16 cellular contexts compared by ENCODE assay signal in the genomic region with DNA sequence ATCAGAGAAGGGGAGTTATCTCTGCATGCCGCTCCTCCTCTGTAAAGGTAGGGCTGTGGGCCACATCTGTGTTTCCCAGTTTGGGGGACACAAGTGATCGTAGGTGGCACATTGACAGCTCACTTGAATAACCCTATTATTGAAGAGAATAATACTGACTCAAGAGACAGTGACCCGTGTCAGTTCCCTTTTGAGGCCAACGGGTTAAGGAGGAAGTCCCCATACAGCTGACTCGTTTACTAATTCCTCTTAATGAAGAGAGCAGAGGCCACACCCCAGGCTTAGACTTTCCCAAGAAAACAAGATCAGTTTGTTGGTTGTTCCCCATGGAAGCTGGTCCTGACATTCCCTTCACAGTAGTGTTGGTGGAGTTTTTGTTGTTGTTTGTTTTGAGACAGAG. TPM values are rescaled to one million over a fixed set of nuclear protein-coding genes. Genes with fewer than 3 reads are reported as not detected.
DNase-seq lines count a peak whose midpoint lies in the region; ATAC-seq and TF ChIP-seq lines count a peak whose summit lies in the region.
"Had no signal": no experiment of that assay in that cellular context is flagged by ENCODE, and none has a peak within 500 bp of the region (broad histone marks: within the 10 kb centered on the region; RNA-seq: fewer than 3 reads in every experiment).

No MANE protein-coding gene starts in this region.

- no peaks in the 10 kb centered on the region for H3K9me2 ChIP-seq in OCI-LY7 (ENCODE audit: insufficient read depth, low read length)

- no peaks in the 10 kb centered on the region for H3K27me3 ChIP-seq in upper lobe of right lung

- ATAC-seq in natural killer cell (peak in 2 of 3 donors; percentile 29 to 49), esophagus mucosa (peak; percentile 40), upper lobe of right lung (peak; percentile 87)
- no peak for ATAC-seq in natural killer cell treated with Interleukin-12 subunit alpha and Interleukin-12 subunit beta and Interleukin-15 and Interleukin-18, amount 100 ng/mL, for 72 hours
- ATAC-seq: GM12878, psoas muscle had no signal

- H3K36me3 ChIP-seq in OCI-LY7 (ENCODE audit: insufficient read depth, low read length), result peaks cover 81% of the 10 kb centered on the region
- peaks cover 99% of the 10 kb centered on the region for H3K36me3 ChIP-seq in upper lobe of right lung

- peaks cover 4% of the 10 kb centered on the region for H3K36me3 Mint-ChIP-seq in natural killer cell
- peaks cover 21% of the 10 kb centered on the region for H3K36me3 Mint-ChIP-seq in natural killer cell treated with Interleukin-12 subunit alpha and Interleukin-12 subunit beta and Interleukin-15 and Interleukin-18, amount 100 ng/mL, for 72 hours

- H3K9me3 Mint-ChIP-seq in natural killer cell, result no peaks in the 10 kb centered on the region
- H3K9me3 Mint-ChIP-seq in natural killer cell treated with Interleukin-12 subunit alpha and Interleukin-12 subunit beta and Interleukin-15 and Interleukin-18, amount 100 ng/mL, for 72 hours, result no peaks in the 10 kb centered on the region
- H3K9me3 Mint-ChIP-seq: activated naive CD8-positive, alpha-beta T cell treated with anti-CD3 and anti-CD28 coated beads, Interleukin-2, amount 10 ng/mL, durations not matched to agents 7 days and 5 days had no signal

- H3K4me2 ChIP-seq in OCI-LY7 (ENCODE audit: low read length), result no peak overlapping the region

- peak overlapping the region in 1 of 2 donors; percentile 44 for H3K27ac Mint-ChIP-seq in natural killer cell
- peak overlapping the region in 1 of 2 donors; percentile 25 for H3K27ac Mint-ChIP-seq in natural killer cell treated with Interleukin-12 subunit alpha and Interleukin-12 subunit beta and Interleukin-15 and Interleukin-18, amount 100 ng/mL, for 72 hours

- POLR2A ChIA-PET in OCI-LY7 (lab: Charles Lee), result no interaction called here

- no peaks in the 10 kb centered on the region for H4K20me1 ChIP-seq in OCI-LY7 (ENCODE audit: insufficient read depth, low read length)

- CTCF ChIA-PET in OCI-LY7 (lab: Charles Lee; ENCODE audit: unreplicated experiment), result no interaction called here

- H3K4me1 ChIP-seq in OCI-LY7 (ENCODE audit: insufficient read depth, low read length, poor library complexity, severe bottlenecking) (no peaks in the 10 kb centered on the region), upper lobe of right lung (peaks cover 3% of the 10 kb centered on the region)
- H3K4me1 ChIP-seq: psoas muscle had no signal

- intact Hi-C loops in natural killer cell (cut with micrococcal nuclease) (no loop called here), OCI-LY7 (cut with micrococcal nuclease; ENCODE audit: unreplicated experiment) (no loop called here), upper lobe of right lung (cut with DNase I) (no loop called here)

- H3K79me2 ChIP-seq in OCI-LY7 (ENCODE audit: insufficient read depth, low read depth, low read length), result no peaks in the 10 kb centered on the region

- H3K9me3 ChIP-seq in OCI-LY7 (ENCODE audit: low read length) (no peaks in the 10 kb centered on the region), upper lobe of right lung (no peaks in the 10 kb centered on the region)
- H3K9me3 ChIP-seq: psoas muscle had no signal

- H3K4me1 Mint-ChIP-seq in natural killer cell, result peaks cover 0 to 14% of the 10 kb centered on the region in 2 donors
- H3K4me1 Mint-ChIP-seq in natural killer cell treated with Interleukin-12 subunit alpha and Interleukin-12 subunit beta and Interleukin-15 and Interleukin-18, amount 100 ng/mL, for 72 hours (ENCODE audit: low read depth in 2 of 2), result peaks cover 6 to 15% of the 10 kb centered on the region in 2 donors

- H3K4me3 ChIP-seq in OCI-LY7 (ENCODE audit: low read depth, low read length, poor library complexity, severe bottlenecking) (no peak overlapping the region), upper lobe of right lung (no peak overlapping the region)
- H3K4me3 ChIP-seq: GM12878, psoas muscle had no signal

- H2AFZ ChIP-seq in OCI-LY7 (ENCODE audit: low read length), result no peak overlapping the region

- H3K4me3 Mint-ChIP-seq in natural killer cell, result no peak overlapping the region
- H3K4me3 Mint-ChIP-seq in natural killer cell treated with Interleukin-12 subunit alpha and Interleukin-12 subunit beta and Interleukin-15 and Interleukin-18, amount 100 ng/mL, for 72 hours, result no peak overlapping the region
- H3K4me3 Mint-ChIP-seq: activated naive CD8-positive, alpha-beta T cell treated with anti-CD3 and anti-CD28 coated beads, Interleukin-2, amount 10 ng/mL, durations not matched to agents 7 days and 5 days had no signal

- H3K27me3 Mint-ChIP-seq in natural killer cell (ENCODE audit: low read depth in 2 of 2), result no peaks in the 10 kb centered on the region
- no peaks in the 10 kb centered on the region for H3K27me3 Mint-ChIP-seq in natural killer cell treated with Interleukin-12 subunit alpha and Interleukin-12 subunit beta and Interleukin-15 and Interleukin-18, amount 100 ng/mL, for 72 hours
- H3K27me3 Mint-ChIP-seq: activated naive CD8-positive, alpha-beta T cell treated with anti-CD3 and anti-CD28 coated beads, Interleukin-2, amount 10 ng/mL, durations not matched to agents 7 days and 5 days had no signal

- DNase-seq in natural killer cell (no peak), OCI-LY7 (ENCODE audit: low spot score) (peak; percentile 13), upper lobe of right lung (no peak), islet precursor cell (no peak), DMS 273 treated with DMSO at 0.1 percent for 48 hours (lab: John Stamatoyannopoulos, UW) (no peak), NCI-H526 (lab: John Stamatoyannopoulos, UW) (no peak)
- no peak for DNase-seq in natural killer cell treated with Interleukin-12 subunit alpha and Interleukin-12 subunit beta and Interleukin-15 and Interleukin-18, amount 100 ng/mL, for 72 hours (ENCODE audit: low spot score)
- DNase-seq: activated CD4-positive, alpha-beta T cell treated with anti-CD3 and anti-CD28 coated beads, Interleukin-2, amount 50 U/mL, for 48 hours; activated naive CD8-positive, alpha-beta T cell treated with anti-CD3 and anti-CD28 coated beads, Interleukin-2, amount 10 ng/mL, durations not matched to agents 7 days and 5 days; central memory CD4-positive, alpha-beta T cell; NCI-H1092; NCI-H226; psoas muscle had no signal

- BruUV-seq in OCI-LY7 (replicated peaks; lab: Mats Ljungman, UMichigan), result no TSS peak

- H3K27ac ChIP-seq in OCI-LY7 (ENCODE audit: low read depth, low read length, poor library complexity, severe bottlenecking) (no peak overlapping the region), upper lobe of right lung (peak overlapping the region; percentile 9)
- H3K27ac ChIP-seq: psoas muscle had no signal

- no peak for TF ChIP-seq CTCF in natural killer cell (IDR thresholded peaks at IDR 0.05)
- TF ChIP-seq CTCF in OCI-LY7 (conservative IDR thresholded peaks at IDR 0.05; ENCODE audit: low read length), result no peak
- no peak for TF ChIP-seq CTCF in upper lobe of right lung (IDR thresholded peaks at IDR 0.05)

RNA-seq across cellular contexts. Expression of gene IL4R, which starts 33.0 kb away (rescaled TPM):
- 10 to 100 TPM; 70.2 to 87.2 (median 86.0) TPM for total RNA-seq in natural killer cell
- 100 to 1,000 TPM; 213 to 224 TPM for total RNA-seq in natural killer cell treated with Interleukin-12 subunit alpha and Interleukin-12 subunit beta and Interleukin-15 and Interleukin-18, amount 100 ng/mL, for 72 hours
- 33.0 and 82.8 TPM in 2 replicates for total RNA-seq in OCI-LY7 (2014; rRNA removed; shearing (Covaris generic))
- total RNA-seq in OCI-LY7 (2022), result 73.1 and 101 TPM in 2 replicates
- total RNA-seq in esophagus mucosa, result 119 TPM
- 153 TPM for total RNA-seq in upper lobe of right lung

RNA-seq across cellular contexts. Expression of gene IL21R, which starts 55.2 kb away (rescaled TPM):
- total RNA-seq in natural killer cell, result 10 to 100 TPM; 24.3 to 45.7 (median 26.5) TPM
- 10 to 100 TPM; 58.3 to 64.4 TPM for total RNA-seq in natural killer cell treated with Interleukin-12 subunit alpha and Interleukin-12 subunit beta and Interleukin-15 and Interleukin-18, amount 100 ng/mL, for 72 hours
- total RNA-seq in OCI-LY7 (2014; rRNA removed; shearing (Covaris generic)), result 10.0 and 10.9 TPM in 2 replicates
- total RNA-seq in OCI-LY7 (2022), result 36.7 and 47.0 TPM in 2 replicates
- total RNA-seq in esophagus mucosa, result 0.56 TPM
- 3.9 TPM for total RNA-seq in upper lobe of right lung
- total RNA-seq: Daoy had no signal

Comparison
In these comparisons a context has a peak if more than half of its experiments do, and no peak if none do; other contexts are left out.
1. ATAC-seq: peak in natural killer cell (2 of 3), esophagus mucosa (single experiment) and upper lobe of right lung (single experiment); none in natural killer cell treated with Interleukin-12 subunit alpha and Interleukin-12 subunit beta and Interleukin-15 and Interleukin-18, amount 100 ng/mL, for 72 hours (0 of 2).